16 cellular contexts compared by ENCODE assay signal in genomic region chr9:27425827-27426716, GRCh38.
DNase-seq lines count a peak whose midpoint lies in the region; ATAC-seq and TF ChIP-seq lines count a peak whose summit lies in the region.
"Had no signal": no experiment of that assay in that cellular context is flagged by ENCODE, and none has a peak within 500 bp of the region (broad histone marks: within the 10 kb centered on the region; RNA-seq: fewer than 3 reads in every experiment).

No MANE protein-coding gene starts in this region.

- H3K4me2 ChIP-seq in osteoblast (ENCODE audit: insufficient read depth, low read length) = no peak overlapping the region

- DNase-seq in DMS153 (lab: John Stamatoyannopoulos, UW) (peak; percentile 46), NCI-H146 treated with DMSO at 0.1 percent for 48 hours (lab: John Stamatoyannopoulos, UW; ENCODE audit: unreplicated experiment) (peak; percentile 92), cerebellar cortex (ENCODE audit: low spot score) (peak; percentile 64), naive B cell (no peak), D341Med (ENCODE audit: low spot score) (no peak), osteoblast (ENCODE audit: insufficient read length, low spot score, missing footprints) (no peak)
- DNase-seq in stimulated activated naive CD8-positive, alpha-beta T cell treated with anti-CD3 and anti-CD28 coated beads, Interleukin-15, Interleukin-2, amounts not matched to agents 100 U/mL and 50 U/mL, for 24 hours = no peak
- DNase-seq: activated CD8-positive, alpha-beta T cell treated with anti-CD3 and anti-CD28 coated beads for 36 hours; effector CD4-positive, alpha-beta T cell; IMR-90; NCI-H1105 treated with DMSO at 0.1 percent for 48 hours; SJCRH30 had no signal

- H3K27me3 Mint-ChIP-seq in naive B cell = no peaks in the 10 kb centered on the region

- H4K20me1 ChIP-seq in osteoblast (ENCODE audit: insufficient read depth, low read length) = no peaks in the 10 kb centered on the region

- H3K4me3 Mint-ChIP-seq in naive B cell = peak overlapping the region in 3 of 8 donors; percentile 1 to 73 (median 50)
- H3K4me3 Mint-ChIP-seq: activated CD8-positive, alpha-beta T cell treated with anti-CD3 and anti-CD28 coated beads for 36 hours had no signal

- H3K4me1 Mint-ChIP-seq in naive B cell = peaks cover 50 to 79% (median 74%) of the 10 kb centered on the region in 3 donors

- no peaks in the 10 kb centered on the region for H3K79me2 ChIP-seq in osteoblast (ENCODE audit: insufficient read depth, low read length)

- H3K27ac Mint-ChIP-seq in naive B cell = peak overlapping the region in 4 of 6 donors; percentile 0 to 76 (median 46)
- H3K27ac Mint-ChIP-seq: activated CD8-positive, alpha-beta T cell treated with anti-CD3 and anti-CD28 coated beads for 36 hours had no signal

- no peaks in the 10 kb centered on the region for H3K27me3 ChIP-seq in osteoblast (ENCODE audit: insufficient read depth, low read length)
- H3K27me3 ChIP-seq: ascending aorta, gastroesophageal sphincter, SJCRH30, tibial nerve had no signal

- H3K9me3 Mint-ChIP-seq in naive B cell = no peaks in the 10 kb centered on the region
- H3K9me3 Mint-ChIP-seq: activated CD8-positive, alpha-beta T cell treated with anti-CD3 and anti-CD28 coated beads for 36 hours had no signal

- no peak overlapping the region for H2AFZ ChIP-seq in osteoblast (ENCODE audit: low read length)

- H3K27ac ChIP-seq in osteoblast (ENCODE audit: low read depth, low read length) = no peak overlapping the region
- H3K27ac ChIP-seq: ascending aorta, gastroesophageal sphincter, SJCRH30, tibial nerve had no signal

- H3K9me3 ChIP-seq in osteoblast (ENCODE audit: low read depth, low read length) = no peaks in the 10 kb centered on the region
- H3K9me3 ChIP-seq: ascending aorta, gastroesophageal sphincter, SJCRH30, tibial nerve had no signal

- no peak for ATAC-seq in naive B cell (ENCODE audit: low read depth in 2 of 2)
- no peak for ATAC-seq in stimulated activated naive CD8-positive, alpha-beta T cell treated with anti-CD3 and anti-CD28 coated beads, Interleukin-15, Interleukin-2, amounts not matched to agents 100 U/mL and 50 U/mL, for 24 hours
- ATAC-seq in HG03139 (IDR thresholded peaks at IDR 0.05; ENCODE audit: unreplicated experiment) = no peak
- ATAC-seq: activated CD8-positive, alpha-beta T cell treated with anti-CD3 and anti-CD28 coated beads for 36 hours; gastroesophageal sphincter had no signal

- no peak overlapping the region for H3K4me3 ChIP-seq in osteoblast (ENCODE audit: insufficient read depth, low read length)
- H3K4me3 ChIP-seq: ascending aorta, gastroesophageal sphincter, SJCRH30, tibial nerve had no signal

- TF ChIP-seq CTCF in osteoblast (IDR thresholded peaks at IDR 0.05; ENCODE audit: extremely low read depth, low read depth, low read length) = no peak

- H3K36me3 Mint-ChIP-seq in naive B cell = peaks cover 0 to 4% of the 10 kb centered on the region in 2 donors

- H3K4me1 ChIP-seq in osteoblast (ENCODE audit: insufficient read depth, low read length) = no peaks in the 10 kb centered on the region
- H3K4me1 ChIP-seq: SJCRH30 had no signal

- no peaks in the 10 kb centered on the region for H3K36me3 ChIP-seq in osteoblast (ENCODE audit: insufficient read depth, low read length)
- H3K36me3 ChIP-seq: ascending aorta, gastroesophageal sphincter, SJCRH30, tibial nerve had no signal

Comparison
In these comparisons a context has a peak if more than half of its experiments do, and no peak if none do; other contexts are left out.
1. DNase-seq: peak in DMS153 (single experiment), NCI-H146 treated with DMSO at 0.1 percent for 48 hours (single experiment) and cerebellar cortex (single experiment); none in naive B cell (single experiment), D341Med (single experiment), stimulated activated naive CD8-positive, alpha-beta T cell treated with anti-CD3 and anti-CD28 coated beads, Interleukin-15, Interleukin-2, amounts not matched to agents 100 U/mL and 50 U/mL, for 24 hours (single experiment) and osteoblast (single experiment).